In genomic region chr3:197117107-197117506, GRCh38 we compare ENCODE assay signal across 21 cellular contexts.
A peak's percentile ranks its signal among the peaks of the same experiment; 100 is the strongest.
DNase-seq lines count a peak whose midpoint lies in the region; ATAC-seq and TF ChIP-seq lines count a peak whose summit lies in the region.
"Had no signal": no experiment of that assay in that cellular context is flagged by ENCODE, and none has a peak within 500 bp of the region (broad histone marks: within the 10 kb centered on the region; RNA-seq: fewer than 3 reads in every experiment).

No MANE protein-coding gene starts in this region.

- POLR2A ChIA-PET in activated naive CD8-positive, alpha-beta T cell treated with anti-CD3 and anti-CD28 coated beads, Interleukin-2, amount 10 ng/mL, durations not matched to agents 7 days and 5 days (lab: Charles Lee), result no interaction called here

- H3K9me3 ChIP-seq in RWPE2 (ENCODE audit: severe bottlenecking) (no peaks in the 10 kb centered on the region), neural progenitor cell (ENCODE audit: low read depth) (no peaks in the 10 kb centered on the region), right cardiac atrium (ENCODE audit: control insufficient read depth, low read length) (no peaks in the 10 kb centered on the region)
- H3K9me3 ChIP-seq: neutrophil, tibial nerve had no signal

- no peak overlapping the region for H2AFZ ChIP-seq in neural progenitor cell (replicated peaks)

- H3K4me3 ChIP-seq in RWPE2 (ENCODE audit: severe bottlenecking) (no peak overlapping the region), neural progenitor cell (no peak overlapping the region), right cardiac atrium (ENCODE audit: low read length) (no peak overlapping the region)
- H3K4me3 ChIP-seq: tibial nerve had no signal

- H3K36me3 ChIP-seq in RWPE2 (ENCODE audit: low read depth) (peaks cover 58% of the 10 kb centered on the region), neural progenitor cell (peaks cover 13% of the 10 kb centered on the region)
- H3K36me3 ChIP-seq: neutrophil had no signal

- no peak overlapping the region for H3K4me3 Mint-ChIP-seq in activated naive CD8-positive, alpha-beta T cell treated with anti-CD3 and anti-CD28 coated beads, Interleukin-2, amount 10 ng/mL, durations not matched to agents 7 days and 5 days
- no peak overlapping the region for H3K4me3 Mint-ChIP-seq in activated naive CD8-positive, alpha-beta T cell treated with anti-CD3 and anti-CD28 coated beads for 36 hours
- H3K4me3 Mint-ChIP-seq in activated CD8-positive, alpha-beta memory T cell treated with anti-CD3 and anti-CD28 coated beads, Interleukin-2, amount 10 ng/mL, durations not matched to agents 7 days and 5 days, result no peak overlapping the region
- H3K4me3 Mint-ChIP-seq in neural progenitor cell, result no peak overlapping the region
- H3K4me3 Mint-ChIP-seq: activated CD8-positive, alpha-beta T cell treated with anti-CD3 and anti-CD28 coated beads for 36 hours; CD8-positive, alpha-beta T cell had no signal

- 92% methylated on average over 2 of the region's 2 CpGs for WGBS in right cardiac atrium

- H3K9me3 Mint-ChIP-seq in activated naive CD8-positive, alpha-beta T cell treated with anti-CD3 and anti-CD28 coated beads, Interleukin-2, amount 10 ng/mL, durations not matched to agents 7 days and 5 days, result no peaks in the 10 kb centered on the region
- no peaks in the 10 kb centered on the region for H3K9me3 Mint-ChIP-seq in activated naive CD8-positive, alpha-beta T cell treated with anti-CD3 and anti-CD28 coated beads for 36 hours
- no peaks in the 10 kb centered on the region for H3K9me3 Mint-ChIP-seq in activated CD8-positive, alpha-beta memory T cell treated with anti-CD3 and anti-CD28 coated beads, Interleukin-2, amount 10 ng/mL, durations not matched to agents 7 days and 5 days (ENCODE audit: low read depth)
- H3K9me3 Mint-ChIP-seq in neural progenitor cell, result no peaks in the 10 kb centered on the region
- H3K9me3 Mint-ChIP-seq: activated CD8-positive, alpha-beta T cell treated with anti-CD3 and anti-CD28 coated beads for 36 hours; activated T-helper 2 cell treated with anti-CD3 and anti-CD28 coated beads, Interferon-gamma antibody, Interleukin-2, Interleukin-4, amounts not matched to agents 10 μg/mL and 5 μg/mL and 100 μg/mL, durations not matched to agents 14 hours and 24 hours and 36 hours; CD8-positive, alpha-beta T cell had no signal

- H3K79me2 ChIP-seq in neural progenitor cell (ENCODE audit: low read depth), result no peaks in the 10 kb centered on the region

- peaks cover 7% of the 10 kb centered on the region for H3K4me1 ChIP-seq in RWPE2 (ENCODE audit: insufficient read depth, poor library complexity, severe bottlenecking)
- no peaks in the 10 kb centered on the region for H3K4me1 ChIP-seq in neural progenitor cell
- no peaks in the 10 kb centered on the region for H3K4me1 ChIP-seq in right cardiac atrium (ENCODE audit: control insufficient read depth, insufficient read depth, low read length)
- H3K4me1 ChIP-seq: tibial nerve had no signal

- peaks cover 2% of the 10 kb centered on the region for H3K4me1 Mint-ChIP-seq in activated naive CD8-positive, alpha-beta T cell treated with anti-CD3 and anti-CD28 coated beads, Interleukin-2, amount 10 ng/mL, durations not matched to agents 7 days and 5 days
- H3K4me1 Mint-ChIP-seq in activated naive CD8-positive, alpha-beta T cell treated with anti-CD3 and anti-CD28 coated beads for 36 hours, result peaks cover 8% of the 10 kb centered on the region
- peaks cover 9% of the 10 kb centered on the region for H3K4me1 Mint-ChIP-seq in activated CD8-positive, alpha-beta memory T cell treated with anti-CD3 and anti-CD28 coated beads, Interleukin-2, amount 10 ng/mL, durations not matched to agents 7 days and 5 days
- no peaks in the 10 kb centered on the region for H3K4me1 Mint-ChIP-seq in neural progenitor cell

- no peak overlapping the region for H3K4me2 ChIP-seq in neural progenitor cell

- intact Hi-C loops in right cardiac atrium (cut with DNase I), result no loop called here

- H4K20me1 ChIP-seq in neural progenitor cell (ENCODE audit: low read depth), result no peaks in the 10 kb centered on the region

- H3K27me3 ChIP-seq in RWPE2 (ENCODE audit: insufficient read depth, poor library complexity, severe bottlenecking), result no peaks in the 10 kb centered on the region
- H3K27me3 ChIP-seq in neural progenitor cell, result no peaks in the 10 kb centered on the region
- H3K27me3 ChIP-seq in right cardiac atrium (ENCODE audit: control insufficient read depth, insufficient read depth), result no peaks in the 10 kb centered on the region
- H3K27me3 ChIP-seq: neutrophil, tibial nerve had no signal

- no peak for TF ChIP-seq CTCF in RWPE2 (IDR thresholded peaks at IDR 0.05; ENCODE audit: poor library complexity, severe bottlenecking)
- no peak for TF ChIP-seq CTCF in neural progenitor cell (IDR thresholded peaks at IDR 0.05)

- no peak for DNase-seq in activated naive CD8-positive, alpha-beta T cell treated with anti-CD3 and anti-CD28 coated beads, Interleukin-2, amount 10 ng/mL, durations not matched to agents 7 days and 5 days
- DNase-seq in activated naive CD8-positive, alpha-beta T cell treated with anti-CD3 and anti-CD28 coated beads for 36 hours, result no peak
- DNase-seq in RWPE2 (ENCODE audit: low spot score) (no peak), fibroblast of peridontal ligament (ENCODE audit: extremely low read depth) (peak; percentile 43), neural progenitor cell (ENCODE audit: low spot score) (no peak), right cardiac atrium (no peak), hippocampal formation (lab: John Stamatoyannopoulos, UW) (no peak)
- no peak for DNase-seq in activated CD8-positive, alpha-beta memory T cell treated with anti-CD3 and anti-CD28 coated beads, Interleukin-2, amount 10 ng/mL, durations not matched to agents 7 days and 5 days
- DNase-seq: ACHN; activated CD8-positive, alpha-beta T cell treated with anti-CD3 and anti-CD28 coated beads for 36 hours; anterior cingulate cortex; CD8-positive, alpha-beta T cell; cortex of kidney; erythroblast; GDM1; glutamatergic neuron; NCI-H1092 treated with DMSO at 0.1 percent for 48 hours; stimulated activated CD4-positive, alpha-beta T cell treated with anti-CD3 and anti-CD28 coated beads, Interleukin-4, amount 100 ng/mL, for 4 hours had no signal

- H3K27ac ChIP-seq in RWPE2 (ENCODE audit: poor library complexity, severe bottlenecking), result peak overlapping the region; percentile 11
- no peak overlapping the region for H3K27ac ChIP-seq in neural progenitor cell
- no peak overlapping the region for H3K27ac ChIP-seq in right cardiac atrium (ENCODE audit: low read length)
- H3K27ac ChIP-seq: neutrophil, tibial nerve had no signal

- no peaks in the 10 kb centered on the region for H3F3A ChIP-seq in neural progenitor cell (ENCODE audit: low read depth)

- peaks cover 16% of the 10 kb centered on the region for H3K36me3 Mint-ChIP-seq in activated naive CD8-positive, alpha-beta T cell treated with anti-CD3 and anti-CD28 coated beads, Interleukin-2, amount 10 ng/mL, durations not matched to agents 7 days and 5 days
- peaks cover 23% of the 10 kb centered on the region for H3K36me3 Mint-ChIP-seq in activated naive CD8-positive, alpha-beta T cell treated with anti-CD3 and anti-CD28 coated beads for 36 hours
- peaks cover 22% of the 10 kb centered on the region for H3K36me3 Mint-ChIP-seq in activated CD8-positive, alpha-beta memory T cell treated with anti-CD3 and anti-CD28 coated beads, Interleukin-2, amount 10 ng/mL, durations not matched to agents 7 days and 5 days
- H3K36me3 Mint-ChIP-seq in neural progenitor cell, result peaks cover 25% of the 10 kb centered on the region

- H3K9ac ChIP-seq in neural progenitor cell, result no peak overlapping the region

- no peaks in the 10 kb centered on the region for H3K27me3 Mint-ChIP-seq in activated naive CD8-positive, alpha-beta T cell treated with anti-CD3 and anti-CD28 coated beads, Interleukin-2, amount 10 ng/mL, durations not matched to agents 7 days and 5 days
- H3K27me3 Mint-ChIP-seq in activated naive CD8-positive, alpha-beta T cell treated with anti-CD3 and anti-CD28 coated beads for 36 hours, result no peaks in the 10 kb centered on the region
- no peaks in the 10 kb centered on the region for H3K27me3 Mint-ChIP-seq in activated CD8-positive, alpha-beta memory T cell treated with anti-CD3 and anti-CD28 coated beads, Interleukin-2, amount 10 ng/mL, durations not matched to agents 7 days and 5 days
- H3K27me3 Mint-ChIP-seq in neural progenitor cell (ENCODE audit: insufficient read depth, low read depth), result no peaks in the 10 kb centered on the region
- H3K27me3 Mint-ChIP-seq: activated CD8-positive, alpha-beta T cell treated with anti-CD3 and anti-CD28 coated beads for 36 hours had no signal

- CTCF ChIA-PET in activated CD8-positive, alpha-beta memory T cell treated with anti-CD3 and anti-CD28 coated beads, Interleukin-2, amount 10 ng/mL, durations not matched to agents 7 days and 5 days (lab: Charles Lee), result no interaction called here

- no peak for ATAC-seq in activated naive CD8-positive, alpha-beta T cell treated with anti-CD3 and anti-CD28 coated beads, Interleukin-2, amount 10 ng/mL, durations not matched to agents 7 days and 5 days (ENCODE audit: low read depth)
- ATAC-seq in RWPE2 (ENCODE audit: low read depth) (peak; percentile 73), right cardiac atrium (no peak)
- no peak for ATAC-seq in activated CD8-positive, alpha-beta memory T cell treated with anti-CD3 and anti-CD28 coated beads, Interleukin-2, amount 10 ng/mL, durations not matched to agents 7 days and 5 days
- ATAC-seq: activated CD8-positive, alpha-beta T cell treated with anti-CD3 and anti-CD28 coated beads for 36 hours; CD8-positive, alpha-beta T cell had no signal

- peak overlapping the region; percentile 26 for H3K27ac Mint-ChIP-seq in activated naive CD8-positive, alpha-beta T cell treated with anti-CD3 and anti-CD28 coated beads, Interleukin-2, amount 10 ng/mL, durations not matched to agents 7 days and 5 days
- H3K27ac Mint-ChIP-seq in activated naive CD8-positive, alpha-beta T cell treated with anti-CD3 and anti-CD28 coated beads for 36 hours, result no peak overlapping the region
- H3K27ac Mint-ChIP-seq in activated CD8-positive, alpha-beta memory T cell treated with anti-CD3 and anti-CD28 coated beads, Interleukin-2, amount 10 ng/mL, durations not matched to agents 7 days and 5 days, result no peak overlapping the region
- H3K27ac Mint-ChIP-seq in neural progenitor cell, result no peak overlapping the region
- H3K27ac Mint-ChIP-seq: activated CD8-positive, alpha-beta T cell treated with anti-CD3 and anti-CD28 coated beads for 36 hours; activated T-helper 2 cell treated with anti-CD3 and anti-CD28 coated beads, Interferon-gamma antibody, Interleukin-2, Interleukin-4, amounts not matched to agents 10 μg/mL and 5 μg/mL and 100 μg/mL, durations not matched to agents 14 hours and 24 hours and 36 hours; CD8-positive, alpha-beta T cell had no signal
